ENCODE assay signal across 8 cellular contexts in genomic region chr20:63519765-63520593, GRCh38. TPM values are rescaled to one million over a fixed set of nuclear protein-coding genes. Genes with fewer than 3 reads are reported as not detected.
A peak's percentile ranks its signal among the peaks of the same experiment; 100 is the strongest.
DNase-seq lines count a peak whose midpoint lies in the region; ATAC-seq, FAIRE-seq and TF ChIP-seq lines count a peak whose summit lies in the region.

No MANE protein-coding gene starts in this region.

- H3K27me3 Mint-ChIP-seq in activated naive CD8-positive, alpha-beta T cell treated with anti-CD3 and anti-CD28 coated beads for 36 hours: no peaks in the 10 kb centered on the region

- H3K9me3 ChIP-seq in AG04450 (ENCODE audit: control insufficient read depth, insufficient read depth, low read length) (peaks cover 8% of the 10 kb centered on the region), right cardiac atrium (ENCODE audit: control insufficient read depth, low read length) (no peaks in the 10 kb centered on the region)

- CTCF ChIA-PET in AG04450 (lab: Charles Lee): interaction anchor here (1.1 to 1.3 kb wide), 2 partner anchors 24 to 35 kb away, joined by 3 read pairs; no protein-coding TSS in a partner anchor
- CTCF ChIA-PET in RWPE1 (lab: Yijun Ruan, JAX): interaction anchor here (0.7 to 3.0 kb wide), 9 partner anchors 11 to 612 kb away, joined by 3 to 20 read pairs (median 3); partner anchors contain the start of gene PTK6

- DNase-seq in AG04450 (ENCODE audit: low read depth, low spot score) (no peak), RWPE1 (ENCODE audit: low spot score) (peak; percentile 80), right cardiac atrium (peak; percentile 71 to 89 (median 89)), sciatic nerve (ENCODE audit: low spot score) (peak; percentile 88), D721Med (ENCODE audit: insufficient read length, low spot score) (no peak)
- DNase-seq in activated naive CD8-positive, alpha-beta T cell treated with anti-CD3 and anti-CD28 coated beads for 36 hours: peak; percentile 75

- H3K36me3 Mint-ChIP-seq in activated naive CD8-positive, alpha-beta T cell treated with anti-CD3 and anti-CD28 coated beads for 36 hours: peaks cover 26% of the 10 kb centered on the region

- peak; percentile 33 for TF ChIP-seq CTCF in AG04450 (IDR thresholded peaks at IDR 0.05; ENCODE audit: low read depth, low read length)
- TF ChIP-seq CTCF in RWPE1 (conservative IDR thresholded peaks at IDR 0.05; ENCODE audit: low read depth): peak; percentile 53
- no peak for TF ChIP-seq CTCF in D721Med (IDR thresholded peaks at IDR 0.05; ENCODE audit: insufficient read depth, missing control alignments)

- peaks cover 8% of the 10 kb centered on the region for H3K9me3 Mint-ChIP-seq in activated naive CD8-positive, alpha-beta T cell treated with anti-CD3 and anti-CD28 coated beads for 36 hours

- no peak overlapping the region for H3K27ac Mint-ChIP-seq in activated naive CD8-positive, alpha-beta T cell treated with anti-CD3 and anti-CD28 coated beads for 36 hours

- peak overlapping the region; percentile 88 for H3K4me3 ChIP-seq in AG04450 (ENCODE audit: low read depth, low read length)
- H3K4me3 ChIP-seq in right cardiac atrium (ENCODE audit: low read length): peak overlapping the region; percentile 80

- peak overlapping the region; percentile 73 for H3K4me3 Mint-ChIP-seq in activated naive CD8-positive, alpha-beta T cell treated with anti-CD3 and anti-CD28 coated beads for 36 hours

- peaks cover 5% of the 10 kb centered on the region for H3K4me1 ChIP-seq in right cardiac atrium (ENCODE audit: control insufficient read depth, insufficient read depth, low read length)

- intact Hi-C loops in right cardiac atrium (cut with DNase I): loop anchor here in 1 of 4 donors (5.0 kb wide), 1 partner anchor 78 kb away; no protein-coding TSS in a partner anchor
- intact Hi-C loops in sciatic nerve (cut with DNase I): no loop called here

- under 1% methylated on average over 73 of the region's 73 CpGs for WGBS in right cardiac atrium

- POLR2A ChIA-PET in AG04450 (lab: Yijun Ruan, JAX) (interaction anchor here (0.6 to 2.9 kb wide), 8 partner anchors 10 to 519 kb away, joined by 3 to 18 read pairs (median 6); partner anchors contain the start of genes HELZ2 and RTEL1), RWPE1 (lab: Yijun Ruan, JAX; ENCODE audit: low non-redundant PET) (interaction anchor here (0.6 to 3.8 kb wide), 8 partner anchors 11 to 243 kb away, joined by 3 to 53 read pairs (median 6); partner anchors contain the start of gene PTK6)

- H3K4me1 Mint-ChIP-seq in activated naive CD8-positive, alpha-beta T cell treated with anti-CD3 and anti-CD28 coated beads for 36 hours: peaks cover 6% of the 10 kb centered on the region

- H3K27me3 ChIP-seq in AG04450 (ENCODE audit: control insufficient read depth, insufficient read depth, low read length) (no peaks in the 10 kb centered on the region), right cardiac atrium (ENCODE audit: control insufficient read depth, insufficient read depth) (no peaks in the 10 kb centered on the region)

- H3K27ac ChIP-seq in AG04450 (ENCODE audit: low read depth, low read length) (peak overlapping the region; percentile 47), RWPE1 (peak overlapping the region; percentile 92), right cardiac atrium (ENCODE audit: low read length) (peak overlapping the region; percentile 73)

- ATAC-seq in GM18868 (IDR thresholded peaks at IDR 0.05; ENCODE audit: unreplicated experiment): peak; percentile 43
- ATAC-seq in HG03108 (IDR thresholded peaks at IDR 0.05; ENCODE audit: unreplicated experiment): peak; percentile 26
- ATAC-seq in right cardiac atrium: peak; percentile 61 to 71
- peak; percentile 58 for ATAC-seq in sciatic nerve

- FAIRE-seq in D721Med (lab: Jason Lieb, UNC): no peak

RNA-seq across cellular contexts. Expression of gene PPDPF, which starts 0.6 kb away (rescaled TPM):
- polyA plus RNA-seq in AG04450 (2011; rRNA removed): 13.5 and 21.7 TPM in 2 replicates
- 16.9 and 24.9 TPM in 2 replicates for polyA minus RNA-seq in AG04450 (2011; rRNA and poly(A)+ RNA removed)
- total RNA-seq in activated naive CD8-positive, alpha-beta T cell treated with anti-CD3 and anti-CD28 coated beads for 36 hours: 100 to 1,000 TPM; 128 to 136 TPM
- 100 to 1,000 TPM; 143 to 244 (median 223) TPM for total RNA-seq in right cardiac atrium
- 276 TPM for polyA plus RNA-seq in right cardiac atrium
- total RNA-seq in sciatic nerve: 257 TPM

RNA-seq across cellular contexts. Expression of gene PTK6, which starts 17.2 kb away (rescaled TPM):
- polyA plus RNA-seq in AG04450 (2011; rRNA removed) (0.02 TPM in 1 of 2 replicates, not detected in the other), right cardiac atrium (0.14 TPM)
- polyA minus RNA-seq in AG04450 (2011; rRNA and poly(A)+ RNA removed): not detected in 2 replicates
- total RNA-seq in activated naive CD8-positive, alpha-beta T cell treated with anti-CD3 and anti-CD28 coated beads for 36 hours: under 1 TPM; 0.16 to 0.26 TPM
- total RNA-seq in right cardiac atrium (under 1 TPM in 2 of 4 donors, not detected in 2; 0.09 to 0.15 TPM), sciatic nerve (0.13 TPM)

RNA-seq across cellular contexts. Expression of gene EEF1A2, which starts 21.1 kb away (rescaled TPM):
- 0.94 and 0.99 TPM in 2 replicates for polyA plus RNA-seq in AG04450 (2011; rRNA removed)
- polyA minus RNA-seq in AG04450 (2011; rRNA and poly(A)+ RNA removed): 1.1 and 5.2 TPM in 2 replicates
- under 1 TPM in 1 of 2 experiments, not detected in 1; 0.27 TPM for total RNA-seq in activated naive CD8-positive, alpha-beta T cell treated with anti-CD3 and anti-CD28 coated beads for 36 hours
- total RNA-seq in right cardiac atrium: 1,000 to 10,000 TPM in 1 of 4 donors, 100 to 1,000 TPM in 3; 701 to 1,033 (median 894) TPM
- 952 TPM for polyA plus RNA-seq in right cardiac atrium
- 0.45 TPM for total RNA-seq in sciatic nerve

RNA-seq across cellular contexts. Expression of gene SRMS, which starts 27.6 kb away (rescaled TPM):
- polyA plus RNA-seq in AG04450 (2011; rRNA removed) (not detected in 2 replicates), right cardiac atrium (not detected)
- not detected in 2 replicates for polyA minus RNA-seq in AG04450 (2011; rRNA and poly(A)+ RNA removed)
- total RNA-seq in activated naive CD8-positive, alpha-beta T cell treated with anti-CD3 and anti-CD28 coated beads for 36 hours: not detected
- total RNA-seq in right cardiac atrium (not detected), sciatic nerve (not detected)

RNA-seq across cellular contexts. Expression of gene FNDC11, which starts 34.0 kb away (rescaled TPM):
- polyA plus RNA-seq in AG04450 (2011; rRNA removed): 0.64 and 0.76 TPM in 2 replicates
- polyA minus RNA-seq in AG04450 (2011; rRNA and poly(A)+ RNA removed): 0.32 and 0.35 TPM in 2 replicates
- total RNA-seq in activated naive CD8-positive, alpha-beta T cell treated with anti-CD3 and anti-CD28 coated beads for 36 hours: under 1 TPM; 0.10 to 0.20 TPM
- under 1 TPM in 3 of 4 donors, not detected in 1; 0.09 to 0.20 (median 0.17) TPM for total RNA-seq in right cardiac atrium
- polyA plus RNA-seq in right cardiac atrium: 0.14 TPM
- total RNA-seq in sciatic nerve: 0.94 TPM

Comparison
In these comparisons a context has a peak if more than half of its experiments do, and no peak if none do; other contexts are left out.
1. DNase-seq: peak in RWPE1 (single experiment), activated naive CD8-positive, alpha-beta T cell treated with anti-CD3 and anti-CD28 coated beads for 36 hours (single experiment), right cardiac atrium (3 of 3) and sciatic nerve (single experiment); none in AG04450 (single experiment) and D721Med (single experiment).
2. RNA of gene EEF1A2, which starts 21.1 kb away (total RNA-seq): 701 to 1,033 TPM in right cardiac atrium; 0.45 TPM in sciatic nerve (single experiment) and 0.27 TPM in activated naive CD8-positive, alpha-beta T cell treated with anti-CD3 and anti-CD28 coated beads for 36 hours; every median in the first group is over 100 times any median in the second.
3. Peak in every context shown above with its lines, with median percentiles within 50 percentile points of each other: H3K27ac ChIP-seq and ATAC-seq.